11 cellular contexts compared by ENCODE assay signal in genomic region chr11:2826679-2827056, GRCh38. TPM values are rescaled to one million over a fixed set of nuclear protein-coding genes. Genes with fewer than 3 reads are reported as not detected.
DNase-seq lines count a peak whose midpoint lies in the region; ATAC-seq and TF ChIP-seq lines count a peak whose summit lies in the region.
"Had no signal": no experiment of that assay in that cellular context is flagged by ENCODE, and none has a peak within 500 bp of the region (broad histone marks: within the 10 kb centered on the region; RNA-seq: fewer than 3 reads in every experiment).

No MANE protein-coding gene starts in this region.

- no peak overlapping the region for H3K4me2 ChIP-seq in neural progenitor cell

- H3K4me3 ChIP-seq in neural progenitor cell (no peak overlapping the region), vagina (peak overlapping the region in 1 of 2 donors; percentile 38)
- H3K4me3 ChIP-seq: A549 had no signal

- H3K36me3 Mint-ChIP-seq in activated naive CD8-positive, alpha-beta T cell treated with anti-CD3 and anti-CD28 coated beads, Interleukin-2, amount 10 ng/mL, durations not matched to agents 7 days and 5 days = peaks cover 25% of the 10 kb centered on the region
- H3K36me3 Mint-ChIP-seq in activated naive CD8-positive, alpha-beta T cell treated with anti-CD3 and anti-CD28 coated beads for 36 hours = peaks cover 32% of the 10 kb centered on the region
- H3K36me3 Mint-ChIP-seq in neural progenitor cell = peaks cover 12% of the 10 kb centered on the region

- no peaks in the 10 kb centered on the region for H3K79me2 ChIP-seq in neural progenitor cell (ENCODE audit: low read depth)
- H3K79me2 ChIP-seq: parathyroid adenoma had no signal

- intact Hi-C loops in vagina (cut with DNase I) = loop anchor here (1.0 kb wide), 1 partner anchor 60 kb away; no protein-coding TSS in a partner anchor

- H3K4me1 ChIP-seq in neural progenitor cell (peaks cover 14% of the 10 kb centered on the region), vagina (peaks cover 26% of the 10 kb centered on the region)
- H3K4me1 ChIP-seq: parathyroid adenoma had no signal

- H3K27ac ChIP-seq in neural progenitor cell (no peak overlapping the region), vagina (peak overlapping the region; percentile 88)
- H3K27ac ChIP-seq: parathyroid adenoma had no signal

- TF ChIP-seq CTCF in neural progenitor cell (IDR thresholded peaks at IDR 0.05) (no peak), vagina (IDR thresholded peaks at IDR 0.05) (no peak)

- H3K4me3 Mint-ChIP-seq in activated naive CD8-positive, alpha-beta T cell treated with anti-CD3 and anti-CD28 coated beads, Interleukin-2, amount 10 ng/mL, durations not matched to agents 7 days and 5 days = no peak overlapping the region
- H3K4me3 Mint-ChIP-seq in activated naive CD8-positive, alpha-beta T cell treated with anti-CD3 and anti-CD28 coated beads for 36 hours = no peak overlapping the region
- H3K4me3 Mint-ChIP-seq in neural progenitor cell = no peak overlapping the region

- H3K9ac ChIP-seq in neural progenitor cell = no peak overlapping the region
- H3K9ac ChIP-seq: parathyroid adenoma had no signal

- no peaks in the 10 kb centered on the region for H4K20me1 ChIP-seq in neural progenitor cell (ENCODE audit: low read depth)

- no peak overlapping the region for H2AFZ ChIP-seq in neural progenitor cell (replicated peaks)
- H2AFZ ChIP-seq: parathyroid adenoma had no signal

- H3K27me3 Mint-ChIP-seq in activated naive CD8-positive, alpha-beta T cell treated with anti-CD3 and anti-CD28 coated beads, Interleukin-2, amount 10 ng/mL, durations not matched to agents 7 days and 5 days = peaks cover 8% of the 10 kb centered on the region
- H3K27me3 Mint-ChIP-seq in activated naive CD8-positive, alpha-beta T cell treated with anti-CD3 and anti-CD28 coated beads for 36 hours = no peaks in the 10 kb centered on the region
- H3K27me3 Mint-ChIP-seq in neural progenitor cell (ENCODE audit: insufficient read depth, low read depth) = peaks cover 21% of the 10 kb centered on the region

- POLR2A ChIA-PET in activated naive CD8-positive, alpha-beta T cell treated with anti-CD3 and anti-CD28 coated beads, Interleukin-2, amount 10 ng/mL, durations not matched to agents 7 days and 5 days (lab: Charles Lee) = no interaction called here

- H3K9me3 ChIP-seq in neural progenitor cell (ENCODE audit: low read depth) (peaks cover 6% of the 10 kb centered on the region), vagina (no peaks in the 10 kb centered on the region)

- peak; percentile 13 for ATAC-seq in activated naive CD8-positive, alpha-beta T cell treated with anti-CD3 and anti-CD28 coated beads, Interleukin-2, amount 10 ng/mL, durations not matched to agents 7 days and 5 days (ENCODE audit: low read depth)
- ATAC-seq in esophagus mucosa = peak; percentile 23
- ATAC-seq in GM19351 (IDR thresholded peaks at IDR 0.05; ENCODE audit: unreplicated experiment) = no peak

- peak overlapping the region; percentile 56 for H3K27ac Mint-ChIP-seq in activated naive CD8-positive, alpha-beta T cell treated with anti-CD3 and anti-CD28 coated beads, Interleukin-2, amount 10 ng/mL, durations not matched to agents 7 days and 5 days
- H3K27ac Mint-ChIP-seq in activated naive CD8-positive, alpha-beta T cell treated with anti-CD3 and anti-CD28 coated beads for 36 hours = no peak overlapping the region
- peak overlapping the region; percentile 81 for H3K27ac Mint-ChIP-seq in neural progenitor cell

- H3K4me1 Mint-ChIP-seq in activated naive CD8-positive, alpha-beta T cell treated with anti-CD3 and anti-CD28 coated beads, Interleukin-2, amount 10 ng/mL, durations not matched to agents 7 days and 5 days = no peaks in the 10 kb centered on the region
- no peaks in the 10 kb centered on the region for H3K4me1 Mint-ChIP-seq in activated naive CD8-positive, alpha-beta T cell treated with anti-CD3 and anti-CD28 coated beads for 36 hours
- H3K4me1 Mint-ChIP-seq in neural progenitor cell = peaks cover 28% of the 10 kb centered on the region

- H3K36me3 ChIP-seq in neural progenitor cell = no peaks in the 10 kb centered on the region
- no peaks in the 10 kb centered on the region for H3K36me3 ChIP-seq in vagina

- no peaks in the 10 kb centered on the region for H3F3A ChIP-seq in neural progenitor cell (ENCODE audit: low read depth)

- H3K27me3 ChIP-seq in neural progenitor cell (no peaks in the 10 kb centered on the region), vagina (no peaks in the 10 kb centered on the region)

- no peak for TF ChIP-seq POLR2A in vagina (IDR thresholded peaks at IDR 0.05)

- DNase-seq in activated naive CD8-positive, alpha-beta T cell treated with anti-CD3 and anti-CD28 coated beads, Interleukin-2, amount 10 ng/mL, durations not matched to agents 7 days and 5 days = no peak
- no peak for DNase-seq in activated naive CD8-positive, alpha-beta T cell treated with anti-CD3 and anti-CD28 coated beads for 36 hours
- DNase-seq in neural progenitor cell (ENCODE audit: low spot score) = no peak
- DNase-seq in vagina (ENCODE audit: extremely low spot score in 2 of 2) = no peak
- DNase-seq in glomerular visceral epithelial cell (ENCODE audit: extremely low spot score) = no peak
- no peak for DNase-seq in NCI-H345 treated with DMSO at 0.1 percent for 48 hours (lab: John Stamatoyannopoulos, UW; ENCODE audit: unreplicated experiment)
- DNase-seq: activated CD8-positive, alpha-beta memory T cell treated with anti-CD3 and anti-CD28 coated beads for 24 hours had no signal

- H3K9me3 Mint-ChIP-seq in activated naive CD8-positive, alpha-beta T cell treated with anti-CD3 and anti-CD28 coated beads, Interleukin-2, amount 10 ng/mL, durations not matched to agents 7 days and 5 days = peaks cover 35% of the 10 kb centered on the region
- peaks cover 33% of the 10 kb centered on the region for H3K9me3 Mint-ChIP-seq in activated naive CD8-positive, alpha-beta T cell treated with anti-CD3 and anti-CD28 coated beads for 36 hours
- H3K9me3 Mint-ChIP-seq in neural progenitor cell = peaks cover 48% of the 10 kb centered on the region

RNA-seq across cellular contexts. Expression of gene CDKN1C, which starts 58.9 kb away (rescaled TPM):
- total RNA-seq in activated naive CD8-positive, alpha-beta T cell treated with anti-CD3 and anti-CD28 coated beads, Interleukin-2, amount 10 ng/mL, durations not matched to agents 7 days and 5 days = 1 to 10 TPM; 2.9 to 3.1 TPM
- 1 to 10 TPM in 1 of 2 experiments, under 1 TPM in 1; 0.85 to 1.0 TPM for total RNA-seq in activated naive CD8-positive, alpha-beta T cell treated with anti-CD3 and anti-CD28 coated beads for 36 hours
- 3.5 TPM for total RNA-seq in esophagus mucosa
- total RNA-seq in neural progenitor cell (ENCODE audit: low replicate concordance) = 47.8 and 49.3 TPM in 2 replicates
- 67.3 TPM for total RNA-seq in vagina

Comparison
In these comparisons a context has a peak if more than half of its experiments do, and no peak if none do; other contexts are left out.
1. RNA of gene CDKN1C, which starts 58.9 kb away (total RNA-seq): 67.3 TPM in vagina (single experiment) and 47.8 to 49.3 TPM in neural progenitor cell; 3.5 TPM in esophagus mucosa (single experiment), 2.9 to 3.1 TPM in activated naive CD8-positive, alpha-beta T cell treated with anti-CD3 and anti-CD28 coated beads, Interleukin-2, amount 10 ng/mL, durations not matched to agents 7 days and 5 days and 0.85 to 1.0 TPM in activated naive CD8-positive, alpha-beta T cell treated with anti-CD3 and anti-CD28 coated beads for 36 hours; every median in the first group is over 10 times any median in the second.